Comparison of ENCODE assay signal across 8 cellular contexts in genomic region chr5:36875789-36876388, GRCh38. TPM values are rescaled to one million over a fixed set of nuclear protein-coding genes. Genes with fewer than 3 reads are reported as not detected.
DNase-seq lines count a peak whose midpoint lies in the region; ATAC-seq, FAIRE-seq and TF ChIP-seq lines count a peak whose summit lies in the region.

No MANE protein-coding gene starts in this region.

- intact Hi-C loops in HCT116 (cut with micrococcal nuclease): loop anchor here (2.0 to 10.0 kb wide), 3 partner anchors 66 to 131 kb away; no protein-coding TSS in a partner anchor
- intact Hi-C loops in Right ventricle myocardium inferior (cut with DNase I): loop anchor here (2.0 to 5.0 kb wide), 3 partner anchors 51 to 134 kb away; no protein-coding TSS in a partner anchor
- intact Hi-C loops in pancreas (cut with DNase I): loop anchor here in 2 of 3 donors (5.0 to 10.0 kb wide), 3 partner anchors 71 to 131 kb away; no protein-coding TSS in a partner anchor

- H3K9ac ChIP-seq in HCT116 (ENCODE audit: low read length): peak overlapping the region; percentile 89
- peak overlapping the region; percentile 89 for H3K9ac ChIP-seq in MM.1S (ENCODE audit: low read length)
- peak overlapping the region; percentile 96 for H3K9ac ChIP-seq in SK-N-MC (ENCODE audit: insufficient read length)

- BruUV-seq in HCT116 (replicated peaks; lab: Mats Ljungman, UMichigan): no TSS peak

- H3K9me2 ChIP-seq in HCT116 (ENCODE audit: insufficient read depth): no peaks in the 10 kb centered on the region
- H3K9me2 ChIP-seq in MM.1S (replicated peaks; ENCODE audit: insufficient read depth, low read length): no peaks in the 10 kb centered on the region

- CTCF ChIA-PET in HCT116 (lab: Charles Lee): interaction anchor here (0.9 to 2.1 kb wide), 4 partner anchors 9 to 150 kb away, joined by 4 to 7 read pairs (median 6); no protein-coding TSS in a partner anchor

- H3K27me3 ChIP-seq in HCT116 (ENCODE audit: insufficient read depth, low read length) (no peaks in the 10 kb centered on the region), MM.1S (replicated peaks; ENCODE audit: insufficient read depth, low read length) (no peaks in the 10 kb centered on the region), pancreas (no peaks in the 10 kb centered on the region), tibial nerve (no peaks in the 10 kb centered on the region)

- H3K9me3 ChIP-seq in HCT116 (ENCODE audit: control insufficient read depth in 1 of 2, insufficient read depth in 1 of 2, low read depth in 1 of 2, low read length in 2 of 2): no peaks in the 10 kb centered on the region
- no peaks in the 10 kb centered on the region for H3K9me3 ChIP-seq in MM.1S (replicated peaks; ENCODE audit: insufficient read depth, low read length)
- no peaks in the 10 kb centered on the region for H3K9me3 ChIP-seq in SK-N-MC (ENCODE audit: low read depth, low read length)
- no peaks in the 10 kb centered on the region for H3K9me3 ChIP-seq in pancreas
- H3K9me3 ChIP-seq in tibial nerve: no peaks in the 10 kb centered on the region

- H3F3A ChIP-seq in MM.1S (ENCODE audit: insufficient read depth, low read length): peaks cover 36% of the 10 kb centered on the region

- DNase-seq in G401 (ENCODE audit: low spot score): peak; percentile 78
- peak; percentile 51 for DNase-seq in HCT116 (ENCODE audit: low read depth, low spot score)
- DNase-seq in MM.1S: peak; percentile 86
- no peak for DNase-seq in SK-N-MC (ENCODE audit: low read depth, low spot score)
- DNase-seq in activated naive CD4-positive, alpha-beta T cell treated with anti-CD3 and anti-CD28 coated beads, Interleukin-2, amount 50 U/mL, for 72 hours (ENCODE audit: low spot score in 2 of 2): peak; percentile 68 to 71
- peak; percentile 91 for DNase-seq in Right ventricle myocardium inferior (ENCODE audit: missing footprints)
- DNase-seq in pancreas: peak; percentile 73 to 89 (median 78)
- peak; percentile 56 to 66 for DNase-seq in tibial nerve (ENCODE audit: low spot score in 2 of 2)

- TF ChIP-seq POLR2A in HCT116 (IDR thresholded peaks at IDR 0.05; ENCODE audit: borderline replicate concordance, extremely low read depth, insufficient read depth, insufficient read length) (peak; percentile 22), tibial nerve (IDR thresholded peaks at IDR 0.05) (peak in 1 of 2 donors; percentile 12)

- peak overlapping the region; percentile 80 to 91 for H3K4me3 ChIP-seq in HCT116 (replicated peaks in 1 of 2; ENCODE audit: low read depth in 1 of 2, low read length in 2 of 2)
- H3K4me3 ChIP-seq in MM.1S (ENCODE audit: low read length): peak overlapping the region; percentile 95
- peak overlapping the region; percentile 98 for H3K4me3 ChIP-seq in SK-N-MC
- H3K4me3 ChIP-seq in pancreas: peak overlapping the region; percentile 55 to 95 (median 84)
- H3K4me3 ChIP-seq in tibial nerve: peak overlapping the region; percentile 67 to 94 (median 85)

- in situ Hi-C loops in G401 (cut with HindIII; ENCODE audit: low sequenced_read_pairs): no loop called here

- TF ChIP-seq EP300 in tibial nerve (IDR thresholded peaks at IDR 0.05): no peak

- RAD21 ChIA-PET in HCT116 (lab: Charles Lee; ENCODE audit: low non-redundant PET in 1 of 2, low total read pairs in 2 of 2, uncharacterized antibody in 2 of 2, unreplicated experiment in 2 of 2): no interaction called here

- peaks cover 9% of the 10 kb centered on the region; the same call in 1 of the 2 replicates for H4K20me1 ChIP-seq in HCT116 (ENCODE audit: insufficient read depth)
- H4K20me1 ChIP-seq in MM.1S (ENCODE audit: insufficient read depth, low read length): peaks cover 33% of the 10 kb centered on the region

- TF ChIP-seq RAD21 in HCT116 (IDR thresholded peaks at IDR 0.05; ENCODE audit: low read depth): peak; percentile 49; the same call in 1 of the 2 replicates

- H3K79me2 ChIP-seq in HCT116 (ENCODE audit: insufficient read depth, low read length) (peaks cover 86% of the 10 kb centered on the region), MM.1S (ENCODE audit: low read length) (peaks cover 96% of the 10 kb centered on the region)

- TF ChIP-seq CTCF in HCT116 (IDR thresholded peaks at IDR 0.05 in 2 of 3, conservative IDR thresholded peaks at IDR 0.05 in 1 of 3; ENCODE audit: borderline replicate concordance in 1 of 3, insufficient read depth in 1 of 3, low read depth in 2 of 3, low read length in 2 of 3): peak; percentile 33 to 55 (median 45); a peak in 4 of 6 replicates
- peak; percentile 58 for TF ChIP-seq CTCF in MM.1S (IDR thresholded peaks at IDR 0.05; ENCODE audit: low read length)
- peak in 1 of 4 donors; percentile 37 for TF ChIP-seq CTCF in pancreas (IDR thresholded peaks at IDR 0.05)
- TF ChIP-seq CTCF in tibial nerve (IDR thresholded peaks at IDR 0.05): peak; percentile 39 to 67 (median 50)

- H3K9me3 Mint-ChIP-seq in activated naive CD4-positive, alpha-beta T cell treated with anti-CD3 and anti-CD28 coated beads, Interleukin-2, amount 50 U/mL, for 72 hours: no peaks in the 10 kb centered on the region

- ATAC-seq in HCT116 (peak; percentile 74), Right ventricle myocardium inferior (peak; percentile 91), pancreas (peak; percentile 79 to 89 (median 83))
- ATAC-seq in activated naive CD4-positive, alpha-beta T cell treated with anti-CD3 and anti-CD28 coated beads, Interleukin-2, amount 50 U/mL, for 72 hours: peak; percentile 61 to 63

- peak overlapping the region; percentile 97 for H3K27ac ChIP-seq in HCT116 (ENCODE audit: low read depth, low read length)
- H3K27ac ChIP-seq in MM.1S (ENCODE audit: low read length): peak overlapping the region; percentile 82
- peak overlapping the region; percentile 89 for H3K27ac ChIP-seq in SK-N-MC
- peak overlapping the region; percentile 87 to 97 (median 94) for H3K27ac ChIP-seq in pancreas
- peak overlapping the region; percentile 94 to 99 (median 97) for H3K27ac ChIP-seq in tibial nerve

- H3K27ac Mint-ChIP-seq in activated naive CD4-positive, alpha-beta T cell treated with anti-CD3 and anti-CD28 coated beads, Interleukin-2, amount 50 U/mL, for 72 hours: peak overlapping the region; percentile 99

- H3K36me3 Mint-ChIP-seq in activated naive CD4-positive, alpha-beta T cell treated with anti-CD3 and anti-CD28 coated beads, Interleukin-2, amount 50 U/mL, for 72 hours: peaks cover 26 to 29% of the 10 kb centered on the region in 2 donors

- 0 to 1% methylated on average over 60 of the region's 60 CpGs for WGBS in pancreas, 2 donors
- 0% methylated on average over 39 to 57 of the region's 60 CpGs for WGBS in tibial nerve, 2 donors

- FAIRE-seq in pancreas (lab: Jason Lieb, UNC): no peak

- H2AFZ ChIP-seq in HCT116 (ENCODE audit: low read depth, low read length, poor library complexity, severe bottlenecking) (peak overlapping the region; percentile 62), MM.1S (ENCODE audit: low read length) (peak overlapping the region; percentile 95)

- H3K4me1 ChIP-seq in HCT116 (ENCODE audit: control insufficient read depth in 1 of 2, insufficient read depth in 2 of 2, low read length in 2 of 2) (peaks cover 15 to 23% of the 10 kb centered on the region in 2 experiments; a peak in 3 of 4 replicates), MM.1S (ENCODE audit: low read length) (peaks cover 39% of the 10 kb centered on the region), pancreas (peaks cover 4 to 45% (median 33%) of the 10 kb centered on the region in 3 donors), tibial nerve (peaks cover 0 to 51% (median 36%) of the 10 kb centered on the region in 4 donors)

- peak overlapping the region; percentile 87 for H3K4me2 ChIP-seq in HCT116 (ENCODE audit: low read length)
- H3K4me2 ChIP-seq in MM.1S (ENCODE audit: low read depth, low read length): peak overlapping the region; percentile 94

- POLR2A ChIA-PET in HCT116 (lab: Charles Lee): no interaction called here

- H3K36me3 ChIP-seq in HCT116 (ENCODE audit: control insufficient read depth in 1 of 2, insufficient read depth in 2 of 2, low read length in 2 of 2) (no peaks in the 10 kb centered on the region), MM.1S (replicated peaks; ENCODE audit: insufficient read depth, low read length) (no peaks in the 10 kb centered on the region), SK-N-MC (ENCODE audit: insufficient read depth, low read length) (no peaks in the 10 kb centered on the region), pancreas (no peaks in the 10 kb centered on the region), tibial nerve (peaks cover 0 to 4% (median 0%) of the 10 kb centered on the region in 3 donors)

TF ChIP-seq in HCT116, 20 proteins besides CTCF, POLR2A, EP300 and RAD21 (continues in another document):
- TF ChIP-seq YY1 (IDR thresholded peaks at IDR 0.05; ENCODE audit: extremely low read depth, insufficient replicate concordance, low read depth, low read length) (no peak), FOSL1 (IDR thresholded peaks at IDR 0.05; ENCODE audit: low read depth) (no peak), POLR2AphosphoS5 (IDR thresholded peaks at IDR 0.05; ENCODE audit: low read depth, low read length) (peak; percentile 33; the same call in 1 of the 2 replicates), CEBPB (IDR thresholded peaks at IDR 0.05; ENCODE audit: low read depth) (no peak), ZFX (IDR thresholded peaks at IDR 0.05) (peak; percentile 69), TCF7L2 (IDR thresholded peaks at IDR 0.05; ENCODE audit: borderline replicate concordance, extremely low read depth, insufficient read depth, insufficient read length) (no peak), SRF (IDR thresholded peaks at IDR 0.05; ENCODE audit: low read depth) (no peak)
- TF ChIP-seq, protein P1, sequence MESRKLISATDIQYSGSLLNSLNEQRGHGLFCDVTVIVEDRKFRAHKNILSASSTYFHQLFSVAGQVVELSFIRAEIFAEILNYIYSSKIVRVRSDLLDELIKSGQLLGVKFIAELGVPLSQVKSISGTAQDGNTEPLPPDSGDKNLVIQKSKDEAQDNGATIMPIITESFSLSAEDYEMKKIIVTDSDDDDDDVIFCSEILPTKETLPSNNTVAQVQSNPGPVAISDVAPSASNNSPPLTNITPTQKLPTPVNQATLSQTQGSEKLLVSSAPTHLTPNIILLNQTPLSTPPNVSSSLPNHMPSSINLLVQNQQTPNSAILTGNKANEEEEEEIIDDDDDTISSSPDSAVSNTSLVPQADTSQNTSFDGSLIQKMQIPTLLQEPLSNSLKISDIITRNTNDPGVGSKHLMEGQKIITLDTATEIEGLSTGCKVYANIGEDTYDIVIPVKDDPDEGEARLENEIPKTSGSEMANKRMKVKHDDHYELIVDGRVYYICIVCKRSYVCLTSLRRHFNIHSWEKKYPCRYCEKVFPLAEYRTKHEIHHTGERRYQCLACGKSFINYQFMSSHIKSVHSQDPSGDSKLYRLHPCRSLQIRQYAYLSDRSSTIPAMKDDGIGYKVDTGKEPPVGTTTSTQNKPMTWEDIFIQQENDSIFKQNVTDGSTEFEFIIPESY (IDR thresholded peaks at IDR 0.05; ENCODE audit: extremely low read depth, insufficient replicate concordance, low read length): no peak

RNA-seq across cellular contexts. Expression of gene NIPBL, which starts 0.7 kb away (rescaled TPM):
- total RNA-seq in G401 (2014; rRNA removed; shearing (Covaris generic)): 16.1 and 33.2 TPM in 2 replicates
- total RNA-seq in HCT116 (2021; ENCODE audit: unreplicated experiment) (45.1 TPM), Right ventricle myocardium inferior (35.4 TPM), pancreas (10 to 100 TPM; 25.7 to 48.1 (median 27.4) TPM), tibial nerve (10 to 100 TPM; 53.4 to 64.5 (median 59.4) TPM)
- polyA plus RNA-seq in HCT116 (2012): 14.4 and 16.5 TPM in 2 replicates
- total RNA-seq in activated naive CD4-positive, alpha-beta T cell treated with anti-CD3 and anti-CD28 coated beads, Interleukin-2, amount 50 U/mL, for 72 hours: 10 to 100 TPM; 46.5 to 65.8 TPM
- 10 to 100 TPM in 1 of 2 donors, 1 to 10 TPM in 1; 8.1 to 12.2 TPM for polyA plus RNA-seq in pancreas
